Comparison of ENCODE assay signal across 9 cellular contexts in genomic region chr16:23679986-23680336, GRCh38. TPM values are rescaled to one million over a fixed set of nuclear protein-coding genes. Genes with fewer than 3 reads are reported as not detected.
A peak's percentile ranks its signal among the peaks of the same experiment; 100 is the strongest.
DNase-seq lines count a peak whose midpoint lies in the region; ATAC-seq and TF ChIP-seq lines count a peak whose summit lies in the region.
"Had no signal": no experiment of that assay in that cellular context is flagged by ENCODE, and none has a peak within 500 bp of the region (broad histone marks: within the 10 kb centered on the region; RNA-seq: fewer than 3 reads in every experiment).

No MANE protein-coding gene starts in this region.

- peak overlapping the region; percentile 47 for H3K4me3 ChIP-seq in cardiac muscle cell
- no peak overlapping the region for H3K4me3 ChIP-seq in left ventricle myocardium inferior
- peak overlapping the region; percentile 70 to 78 for H3K4me3 ChIP-seq in foreskin fibroblast (ENCODE audit: low read depth in 1 of 2, low read length in 2 of 2)
- peak overlapping the region; percentile 75 for H3K4me3 ChIP-seq in thymus (ENCODE audit: low read length)

- 77% methylated on average over 6 of the region's 6 CpGs for WGBS in thymus

- intact Hi-C loops in left ventricle myocardium inferior (cut with micrococcal nuclease): no loop called here

- H3K36me3 ChIP-seq in cardiac muscle cell: peaks cover 36% of the 10 kb centered on the region
- H3K36me3 ChIP-seq in left ventricle myocardium inferior: peaks cover 40% of the 10 kb centered on the region
- H3K36me3 ChIP-seq in thymus (ENCODE audit: control insufficient read depth, insufficient read depth): peaks cover 31% of the 10 kb centered on the region

- H3K4me1 ChIP-seq in cardiac muscle cell (ENCODE audit: low read depth): peaks cover 5% of the 10 kb centered on the region
- peaks cover 16% of the 10 kb centered on the region for H3K4me1 ChIP-seq in left ventricle myocardium inferior
- H3K4me1 ChIP-seq in thymus (ENCODE audit: control insufficient read depth, insufficient read depth, low read length): peaks cover 21% of the 10 kb centered on the region

- peaks cover 31% of the 10 kb centered on the region for H3K4me1 Mint-ChIP-seq in T-helper 2 cell treated with Interferon-gamma antibody and Interleukin-4, amounts not matched to agents 5 μg/mL and 100 μg/mL, for 36 hours (ENCODE audit: low read depth)

- no peaks in the 10 kb centered on the region for H3K27me3 Mint-ChIP-seq in T-helper 2 cell treated with Interferon-gamma antibody and Interleukin-4, amounts not matched to agents 5 μg/mL and 100 μg/mL, for 36 hours (ENCODE audit: low read depth)

- no peaks in the 10 kb centered on the region for H3K9me3 ChIP-seq in cardiac muscle cell (ENCODE audit: low read depth)
- H3K9me3 ChIP-seq in left ventricle myocardium inferior (replicated peaks): no peaks in the 10 kb centered on the region
- H3K9me3 ChIP-seq in thymus (ENCODE audit: control insufficient read depth): no peaks in the 10 kb centered on the region

- H3K27ac Mint-ChIP-seq in T-helper 2 cell treated with Interferon-gamma antibody and Interleukin-4, amounts not matched to agents 5 μg/mL and 100 μg/mL, for 36 hours: peak overlapping the region; percentile 84

- ATAC-seq in HG03025 (IDR thresholded peaks at IDR 0.05; ENCODE audit: low FRiP score, unreplicated experiment): no peak
- no peak for ATAC-seq in HG02981 (IDR thresholded peaks at IDR 0.05; ENCODE audit: unreplicated experiment)

- H3K27me3 ChIP-seq in cardiac muscle cell (no peaks in the 10 kb centered on the region), left ventricle myocardium inferior (ENCODE audit: low read depth) (no peaks in the 10 kb centered on the region), thymus (ENCODE audit: control insufficient read depth, insufficient read depth) (no peaks in the 10 kb centered on the region)

- H3K27ac ChIP-seq in cardiac muscle cell (no peak overlapping the region), left ventricle myocardium inferior (replicated peaks) (no peak overlapping the region), thymus (ENCODE audit: low read depth) (no peak overlapping the region)

- no peak for DNase-seq in cardiac muscle cell (ENCODE audit: low read depth in 1 of 2, low spot score in 1 of 2)
- no peak for DNase-seq in left ventricle myocardium inferior
- no peak for DNase-seq in T-helper 2 cell treated with Interferon-gamma antibody and Interleukin-4, amounts not matched to agents 5 μg/mL and 100 μg/mL, for 36 hours (ENCODE audit: low spot score)
- no peak for DNase-seq in foreskin fibroblast
- no peak for DNase-seq in NCI-H446 (lab: John Stamatoyannopoulos, UW)
- DNase-seq: cortex of kidney had no signal

- peak overlapping the region; percentile 98 for H3K4me3 Mint-ChIP-seq in T-helper 2 cell treated with Interferon-gamma antibody and Interleukin-4, amounts not matched to agents 5 μg/mL and 100 μg/mL, for 36 hours

- peaks cover 43% of the 10 kb centered on the region for H3K36me3 Mint-ChIP-seq in T-helper 2 cell treated with Interferon-gamma antibody and Interleukin-4, amounts not matched to agents 5 μg/mL and 100 μg/mL, for 36 hours (ENCODE audit: low read depth)

- no peak for TF ChIP-seq CTCF in cardiac muscle cell (IDR thresholded peaks at IDR 0.05; ENCODE audit: low read depth, low read length)
- no peak for TF ChIP-seq CTCF in left ventricle myocardium inferior (IDR thresholded peaks at IDR 0.05; ENCODE audit: borderline replicate concordance)
- TF ChIP-seq CTCF in foreskin fibroblast (IDR thresholded peaks at IDR 0.05; ENCODE audit: low read depth, low read length): no peak

- no peaks in the 10 kb centered on the region for H3K9me3 Mint-ChIP-seq in T-helper 2 cell treated with Interferon-gamma antibody and Interleukin-4, amounts not matched to agents 5 μg/mL and 100 μg/mL, for 36 hours

RNA-seq across cellular contexts. Expression of gene PLK1, which starts 1.3 kb away (rescaled TPM):
- total RNA-seq in cardiac muscle cell: 6.8 and 93.3 TPM in 2 replicates
- polyA plus RNA-seq in cardiac muscle cell: 13.4 and 134 TPM in 2 replicates
- 1.2 TPM for total RNA-seq in left ventricle myocardium inferior
- 6.9 TPM for polyA plus RNA-seq in thymus

RNA-seq across cellular contexts. Expression of gene ERN2, which starts 33.1 kb away (rescaled TPM):
- total RNA-seq in cardiac muscle cell (0.11 and 0.54 TPM in 2 replicates), left ventricle myocardium inferior (not detected)
- polyA plus RNA-seq in cardiac muscle cell (0.44 and 0.60 TPM in 2 replicates), thymus (0.27 TPM)

RNA-seq across cellular contexts. Expression of gene DCTN5, which starts 38.7 kb away (rescaled TPM):
- total RNA-seq in cardiac muscle cell: 22.8 and 42.8 TPM in 2 replicates
- polyA plus RNA-seq in cardiac muscle cell: 39.0 and 39.2 TPM in 2 replicates
- 40.0 TPM for total RNA-seq in left ventricle myocardium inferior
- 15.8 TPM for polyA plus RNA-seq in thymus

RNA-seq across cellular contexts. Expression of gene PALB2, which starts 38.9 kb away (rescaled TPM):
- total RNA-seq in cardiac muscle cell: 8.3 and 9.5 TPM in 2 replicates
- 10.8 and 13.8 TPM in 2 replicates for polyA plus RNA-seq in cardiac muscle cell
- 4.2 TPM for total RNA-seq in left ventricle myocardium inferior
- 14.3 TPM for polyA plus RNA-seq in thymus
